21 cellular contexts compared by ENCODE assay signal in genomic region chr1:2976180-2976562, GRCh38. TPM values are rescaled to one million over a fixed set of nuclear protein-coding genes. Genes with fewer than 3 reads are reported as not detected.
"Had no signal": no experiment of that assay in that cellular context is flagged by ENCODE, and none has a peak within 500 bp of the region (broad histone marks: within the 10 kb centered on the region; RNA-seq: fewer than 3 reads in every experiment).

No MANE protein-coding gene starts in this region.

- H3K36me3 ChIP-seq: cardiac muscle cell, esophagus squamous epithelium, thyroid gland, vagina had no signal

- H3K9me3 ChIP-seq: esophagus squamous epithelium, thyroid gland, vagina had no signal

- H3K27ac ChIP-seq: cardiac muscle cell, esophagus squamous epithelium, thyroid gland, vagina had no signal

- H3K27me3 Mint-ChIP-seq: natural killer cell treated with Interleukin-12 subunit alpha and Interleukin-12 subunit beta and Interleukin-15 and Interleukin-18, amount 100 ng/mL, for 72 hours; progenitor cell of endocrine pancreas had no signal

- DNase-seq: activated CD4-positive, alpha-beta T cell treated with anti-CD3 and anti-CD28 coated beads for 48 hours; activated CD8-positive, alpha-beta T cell treated with anti-CD3 and anti-CD28 coated beads for 36 hours; activated naive CD4-positive, alpha-beta T cell treated with anti-CD3 and anti-CD28 coated beads, Interleukin-2, amount 10 ng/mL, durations not matched to agents 7 days and 5 days; esophagus squamous epithelium; hippocampal formation; mesendoderm; nucleus accumbens; right cardiac atrium; T-helper 2 cell; thyroid gland had no signal

- H3K9me3 Mint-ChIP-seq: activated CD8-positive, alpha-beta T cell treated with anti-CD3 and anti-CD28 coated beads for 36 hours; activated naive CD4-positive, alpha-beta T cell treated with anti-CD3 and anti-CD28 coated beads, Interleukin-2, amount 10 ng/mL, durations not matched to agents 7 days and 5 days; natural killer cell treated with Interleukin-12 subunit alpha and Interleukin-12 subunit beta and Interleukin-15 and Interleukin-18, amount 100 ng/mL, for 72 hours; stimulated activated naive CD8-positive, alpha-beta T cell treated with anti-CD3 and anti-CD28 coated beads, Interleukin-15, amount 100 ng/mL, for 72 hours; WTC11 had no signal

- H3K27ac Mint-ChIP-seq: activated CD8-positive, alpha-beta T cell treated with anti-CD3 and anti-CD28 coated beads for 36 hours; activated naive CD4-positive, alpha-beta T cell treated with anti-CD3 and anti-CD28 coated beads, Interleukin-2, amount 10 ng/mL, durations not matched to agents 7 days and 5 days; natural killer cell treated with Interleukin-12 subunit alpha and Interleukin-12 subunit beta and Interleukin-15 and Interleukin-18, amount 100 ng/mL, for 72 hours; progenitor cell of endocrine pancreas; stimulated activated naive CD8-positive, alpha-beta T cell treated with anti-CD3 and anti-CD28 coated beads, Interleukin-15, amount 100 ng/mL, for 72 hours; WTC11 had no signal

- H3K4me1 ChIP-seq: esophagus squamous epithelium, thyroid gland, vagina had no signal

- ATAC-seq: activated CD8-positive, alpha-beta T cell treated with anti-CD3 and anti-CD28 coated beads for 36 hours; natural killer cell treated with Interleukin-12 subunit alpha and Interleukin-12 subunit beta and Interleukin-15 and Interleukin-18, amount 100 ng/mL, for 72 hours; right cardiac atrium; stimulated activated naive CD8-positive, alpha-beta T cell treated with anti-CD3 and anti-CD28 coated beads, Interleukin-15, amount 100 ng/mL, for 72 hours; WTC11 had no signal

- H3K36me3 Mint-ChIP-seq: activated naive CD4-positive, alpha-beta T cell treated with anti-CD3 and anti-CD28 coated beads, Interleukin-2, amount 10 ng/mL, durations not matched to agents 7 days and 5 days; natural killer cell treated with Interleukin-12 subunit alpha and Interleukin-12 subunit beta and Interleukin-15 and Interleukin-18, amount 100 ng/mL, for 72 hours had no signal

- H3K4me3 Mint-ChIP-seq: activated CD8-positive, alpha-beta T cell treated with anti-CD3 and anti-CD28 coated beads for 36 hours; activated naive CD4-positive, alpha-beta T cell treated with anti-CD3 and anti-CD28 coated beads, Interleukin-2, amount 10 ng/mL, durations not matched to agents 7 days and 5 days; natural killer cell treated with Interleukin-12 subunit alpha and Interleukin-12 subunit beta and Interleukin-15 and Interleukin-18, amount 100 ng/mL, for 72 hours; stimulated activated naive CD8-positive, alpha-beta T cell treated with anti-CD3 and anti-CD28 coated beads, Interleukin-15, amount 100 ng/mL, for 72 hours; WTC11 had no signal

- H3K4me1 Mint-ChIP-seq: WTC11 had no signal

- H3K4me3 ChIP-seq: cardiac muscle cell, esophagus squamous epithelium, thyroid gland, vagina had no signal

- H3K27me3 ChIP-seq: cardiac muscle cell, thyroid gland, vagina had no signal

RNA-seq across cellular contexts. Expression of gene ACTRT2, which starts 45.1 kb away (rescaled TPM):
- total RNA-seq: activated CD8-positive, alpha-beta T cell treated with anti-CD3 and anti-CD28 coated beads for 36 hours; astrocyte; cardiac muscle cell; esophagus squamous epithelium; fibroblast of villous mesenchyme; glomerular endothelial cell; kidney epithelial cell; liver; natural killer cell treated with Interleukin-12 subunit alpha and Interleukin-12 subunit beta and Interleukin-15 and Interleukin-18, amount 100 ng/mL, for 72 hours; progenitor cell of endocrine pancreas; right cardiac atrium; vagina; WTC11 had no signal
